12 cellular contexts compared by ENCODE assay signal in genomic region chr7:36227223-36227622, GRCh38.
DNase-seq lines count a peak whose midpoint lies in the region; ATAC-seq and TF ChIP-seq lines count a peak whose summit lies in the region.
"Had no signal": no experiment of that assay in that cellular context is flagged by ENCODE, and none has a peak within 500 bp of the region (broad histone marks: within the 10 kb centered on the region; RNA-seq: fewer than 3 reads in every experiment).

No MANE protein-coding gene starts in this region.

- H3K36me3 Mint-ChIP-seq in activated CD4-positive, alpha-beta memory T cell treated with anti-CD3 and anti-CD28 coated beads for 36 hours: no peaks in the 10 kb centered on the region

- H3K4me1 ChIP-seq in SJSA1 (replicated peaks): peaks cover 39% of the 10 kb centered on the region

- H3K36me3 ChIP-seq in SJSA1: no peaks in the 10 kb centered on the region

- CTCF ChIA-PET in activated CD4-positive, alpha-beta memory T cell treated with anti-CD3 and anti-CD28 coated beads for 36 hours (lab: Charles Lee): no interaction called here

- ATAC-seq in Right ventricle myocardium superior (ENCODE audit: poor library complexity) (peak; percentile 38), sciatic nerve (peak; percentile 77), GM19467 (IDR thresholded peaks at IDR 0.05; ENCODE audit: unreplicated experiment) (no peak)

- no peaks in the 10 kb centered on the region for H3K27me3 Mint-ChIP-seq in activated CD4-positive, alpha-beta memory T cell treated with anti-CD3 and anti-CD28 coated beads for 36 hours

- H3K27ac ChIP-seq in SJSA1: no peak overlapping the region

- H3K4me1 Mint-ChIP-seq in activated CD4-positive, alpha-beta memory T cell treated with anti-CD3 and anti-CD28 coated beads for 36 hours (ENCODE audit: low read depth): no peaks in the 10 kb centered on the region

- intact Hi-C loops in Right ventricle myocardium superior (cut with DNase I): no loop called here
- intact Hi-C loops in sciatic nerve (cut with DNase I): no loop called here
- intact Hi-C loops in activated CD4-positive, alpha-beta memory T cell treated with anti-CD3 and anti-CD28 coated beads for 36 hours (cut with micrococcal nuclease): no loop called here

- H3K27me3 ChIP-seq in SJSA1 (replicated peaks): no peaks in the 10 kb centered on the region

- DNase-seq in AG09309 (ENCODE audit: low read depth): peak; percentile 59
- peak; percentile 54 to 66 for DNase-seq in SJSA1 (ENCODE audit: low read depth in 1 of 2, low spot score in 2 of 2)
- DNase-seq in Right ventricle myocardium superior: no peak
- DNase-seq in sciatic nerve (ENCODE audit: low spot score): no peak
- DNase-seq in activated CD4-positive, alpha-beta memory T cell treated with anti-CD3 and anti-CD28 coated beads for 36 hours: no peak
- DNase-seq in NCI-H2227 (lab: John Stamatoyannopoulos, UW; ENCODE audit: unreplicated experiment): no peak
- DNase-seq in cerebellar cortex (ENCODE audit: low spot score): no peak
- DNase-seq: activated CD4-positive, CD25-positive, alpha-beta regulatory T cell treated with anti-CD3 and anti-CD28 coated beads, Interleukin-2, amount 50 U/mL, for 72 hours; C1 segment of cervical spinal cord; hypothalamus had no signal

- no peaks in the 10 kb centered on the region for H3K9me3 ChIP-seq in SJSA1 (replicated peaks)

- POLR2A ChIA-PET in activated CD4-positive, alpha-beta memory T cell treated with anti-CD3 and anti-CD28 coated beads for 36 hours (lab: Charles Lee): no interaction called here

- H3K27ac Mint-ChIP-seq in activated CD4-positive, alpha-beta memory T cell treated with anti-CD3 and anti-CD28 coated beads for 36 hours: no peak overlapping the region
- H3K27ac Mint-ChIP-seq: activated T-helper 2 cell treated with anti-CD3 and anti-CD28 coated beads, Interferon-gamma antibody, Interleukin-2, Interleukin-4, amounts not matched to agents 10 μg/mL and 5 μg/mL and 100 μg/mL, durations not matched to agents 14 hours and 24 hours and 36 hours had no signal

- H3K9me3 Mint-ChIP-seq in activated CD4-positive, alpha-beta memory T cell treated with anti-CD3 and anti-CD28 coated beads for 36 hours: no peaks in the 10 kb centered on the region
- H3K9me3 Mint-ChIP-seq: activated T-helper 2 cell treated with anti-CD3 and anti-CD28 coated beads, Interferon-gamma antibody, Interleukin-2, Interleukin-4, amounts not matched to agents 10 μg/mL and 5 μg/mL and 100 μg/mL, durations not matched to agents 14 hours and 24 hours and 36 hours had no signal

- no peak for TF ChIP-seq CTCF in AG09309 (IDR thresholded peaks at IDR 0.05; ENCODE audit: control insufficient read depth, insufficient read depth, low read depth, low read length, missing control alignments)

- no peak overlapping the region for H3K4me3 ChIP-seq in AG09309 (ENCODE audit: control insufficient read depth, low read depth, low read length)
- H3K4me3 ChIP-seq in SJSA1: no peak overlapping the region

- no peak overlapping the region for H3K4me3 Mint-ChIP-seq in activated CD4-positive, alpha-beta memory T cell treated with anti-CD3 and anti-CD28 coated beads for 36 hours

Comparison
In these comparisons a context has a peak if more than half of its experiments do, and no peak if none do; other contexts are left out.
1. DNase-seq: peak in AG09309 (single experiment) and SJSA1 (2 of 2); none in Right ventricle myocardium superior (single experiment), sciatic nerve (single experiment), activated CD4-positive, alpha-beta memory T cell treated with anti-CD3 and anti-CD28 coated beads for 36 hours (single experiment), NCI-H2227 (single experiment) and cerebellar cortex (single experiment).